Comparison of ENCODE assay signal across 9 cellular contexts in the genomic region with DNA sequence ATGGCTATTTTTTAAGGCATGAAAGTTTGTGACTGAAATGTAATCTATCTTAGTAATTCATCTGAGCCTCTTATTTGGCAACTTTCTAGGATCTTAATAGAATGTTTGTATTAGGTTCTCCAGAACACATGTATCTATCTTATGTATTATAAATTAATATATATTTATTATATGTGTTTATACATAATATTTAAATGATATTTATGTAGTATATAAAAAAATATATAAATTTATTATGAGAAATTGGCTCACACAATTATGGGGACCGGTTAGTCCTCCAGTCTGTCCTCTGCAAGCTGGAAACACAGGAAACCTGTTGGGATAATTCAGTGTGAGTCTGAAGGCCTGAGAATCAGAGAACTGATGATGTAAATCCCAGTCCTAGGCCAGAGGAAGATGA.
"Had no signal": no experiment of that assay in that cellular context is flagged by ENCODE, and none has a peak within 500 bp of the region (broad histone marks: within the 10 kb centered on the region; RNA-seq: fewer than 3 reads in every experiment).

No MANE protein-coding gene starts in this region.

- H3K4me3 Mint-ChIP-seq: IgD-negative memory B cell had no signal

- DNase-seq: IMR-90, KBM-7, KG1 had no signal

- H3K27ac ChIP-seq: HL-60, KMS-11 had no signal

- ATAC-seq: HepG2, K562 had no signal

- H3K4me3 ChIP-seq: K562 had no signal

- H3K27ac Mint-ChIP-seq: IgD-negative memory B cell had no signal

- FAIRE-seq: HepG2, HTR-8/SVneo, K562 had no signal

- H3K4me1 Mint-ChIP-seq: IgD-negative memory B cell had no signal

- H3K9ac ChIP-seq: KMS-11 had no signal

- H3K4me2 ChIP-seq: KMS-11 had no signal
